In genomic region chr16:28531777-28532744, GRCh38 we compare ENCODE assay signal across 10 cellular contexts. TPM values are rescaled to one million over a fixed set of nuclear protein-coding genes. Genes with fewer than 3 reads are reported as not detected.
DNase-seq lines count a peak whose midpoint lies in the region; ATAC-seq, FAIRE-seq and TF ChIP-seq lines count a peak whose summit lies in the region.
"Had no signal": no experiment of that assay in that cellular context is flagged by ENCODE, and none has a peak within 500 bp of the region (broad histone marks: within the 10 kb centered on the region; RNA-seq: fewer than 3 reads in every experiment).

No MANE protein-coding gene starts in this region.

- intact Hi-C loops in GM12878 (cut with micrococcal nuclease; ENCODE audit: unreplicated experiment): no loop called here
- intact Hi-C loops in left colon (cut with DNase I, micrococcal nuclease): no loop called here

- no peak overlapping the region for H3K9ac ChIP-seq in GM12878 (ENCODE audit: control insufficient read depth, insufficient read depth, low read length)

- SMC1A ChIA-PET in GM12878 (lab: Charles Lee; ENCODE audit: uncharacterized antibody, unreplicated experiment): no interaction called here

- RAD21 ChIA-PET in GM12878 (lab: Charles Lee; ENCODE audit: unreplicated experiment): no interaction called here

- no peak for TF ChIP-seq CTCF in GM12878 (IDR thresholded peaks at IDR 0.05 in 2 of 3, conservative IDR thresholded peaks at IDR 0.05 in 1 of 3; ENCODE audit: control insufficient read depth in 2 of 3, extremely low read depth in 1 of 3, insufficient read depth in 1 of 3, low read depth in 3 of 3, low read length in 3 of 3)
- no peak for TF ChIP-seq CTCF in suprapubic skin (IDR thresholded peaks at IDR 0.05)

- no peaks in the 10 kb centered on the region for H3K27me3 ChIP-seq in H7 (ENCODE audit: control insufficient read depth, insufficient read depth, low read length)
- H3K27me3 ChIP-seq in GM12878 (replicated peaks in 1 of 2; ENCODE audit: control insufficient read depth in 2 of 2, insufficient read depth in 2 of 2, low read length in 1 of 2): no peaks in the 10 kb centered on the region; a peak in 1 of 4 replicates
- H3K27me3 ChIP-seq in suprapubic skin: no peaks in the 10 kb centered on the region

- H3K36me3 ChIP-seq in H7 (replicated peaks; ENCODE audit: control insufficient read depth, insufficient read depth, low read length): no peaks in the 10 kb centered on the region
- H3K36me3 ChIP-seq in GM12878 (ENCODE audit: control insufficient read depth in 2 of 2, insufficient read depth in 2 of 2, low read length in 1 of 2): no peaks in the 10 kb centered on the region
- H3K36me3 ChIP-seq in suprapubic skin: peaks cover 3% of the 10 kb centered on the region

- TF ChIP-seq EP300 in GM12878 (IDR thresholded peaks at IDR 0.05; ENCODE audit: borderline replicate concordance in 1 of 2, control insufficient read depth in 1 of 2, low read depth in 2 of 2, low read length in 2 of 2) (no peak), suprapubic skin (IDR thresholded peaks at IDR 0.05) (no peak)

- whole genome bisulfite sequencing in GM12878 (ENCODE audit: insufficient coverage, insufficient replicate concordance, low lambda C conversion rate, missing lambda C conversion rate): 57% methylated on average over 9 of the region's 9 CpGs
- WGBS in suprapubic skin: 61% methylated on average over 9 of the region's 9 CpGs

- no peaks in the 10 kb centered on the region for H4K20me1 ChIP-seq in GM12878 (ENCODE audit: control insufficient read depth, insufficient read depth)

- TF ChIP-seq POLR2A in GM12878 (IDR thresholded peaks at IDR 0.05; ENCODE audit: low read depth, low read length) (no peak), suprapubic skin (IDR thresholded peaks at IDR 0.05) (no peak)

- TF ChIP-seq RAD21 in GM12878 (IDR thresholded peaks at IDR 0.05; ENCODE audit: insufficient read depth, low read depth, low read length): no peak

- no peaks in the 10 kb centered on the region for H3K79me2 ChIP-seq in GM12878 (ENCODE audit: control insufficient read depth, insufficient read depth, low read length)

- no peak for FAIRE-seq in GM12878 (lab: Jason Lieb, UNC)
- no peak for FAIRE-seq in urothelium cell line (lab: Jason Lieb, UNC)

- in situ Hi-C loops in GM12878 (cut with MboI): no loop called here

- DNase-seq in H7: peak; percentile 77
- DNase-seq in GM12878 (ENCODE audit: low read depth, low spot score): no peak
- DNase-seq in left colon: peak; percentile 80 to 92
- DNase-seq in suprapubic skin (ENCODE audit: low spot score in 2 of 2): peak; percentile 85 to 89
- no peak for DNase-seq in urothelium cell line (ENCODE audit: low spot score)
- DNase-seq in DMS79 (lab: John Stamatoyannopoulos, UW): no peak
- DNase-seq in hippocampal formation (lab: John Stamatoyannopoulos, UW): no peak
- DNase-seq: NCI-H1105 treated with DMSO at 0.1 percent for 48 hours, T-helper 9 cell had no signal

- BruUV-seq in GM12878 (replicated peaks; lab: Mats Ljungman, UMichigan): no TSS peak

- H3K4me3 ChIP-seq in H7 (ENCODE audit: insufficient read depth, low read depth, low read length): no peak overlapping the region
- no peak overlapping the region for H3K4me3 ChIP-seq in GM12878
- no peak overlapping the region for H3K4me3 ChIP-seq in suprapubic skin

- CTCF ChIA-PET in GM12878 (lab: Yijun Ruan, JAX): no interaction called here

- no peak overlapping the region for H3K27ac ChIP-seq in GM12878 (ENCODE audit: control insufficient read depth, insufficient read depth)
- H3K27ac ChIP-seq in suprapubic skin: peak overlapping the region; percentile 76

- H3K9me3 ChIP-seq in GM12878 (replicated peaks; ENCODE audit: control insufficient read depth, insufficient read depth, low read length) (no peaks in the 10 kb centered on the region), suprapubic skin (no peaks in the 10 kb centered on the region)

- POLR2A ChIA-PET in GM12878 (lab: Charles Lee): interaction anchor here (0.6 kb wide), 1 partner anchor 14 kb away, joined by 5 read pairs; no protein-coding TSS in a partner anchor

- H3K4me2 ChIP-seq in GM12878 (ENCODE audit: control insufficient read depth, insufficient read depth): 0 out of 2 replicates have a peak overlapping the region, but pooled peaks have one; percentile 25

- peak; percentile 59 for ATAC-seq in GM12878
- ATAC-seq in left colon: peak; percentile 93
- no peak for ATAC-seq in HG02798 (IDR thresholded peaks at IDR 0.05; ENCODE audit: poor library complexity, unreplicated experiment)

- no peak overlapping the region for H2AFZ ChIP-seq in GM12878 (ENCODE audit: control insufficient read depth, low read depth, low read length)

- H3K4me1 ChIP-seq in GM12878 (ENCODE audit: control insufficient read depth, insufficient read depth, low read length) (peaks cover 8% of the 10 kb centered on the region), suprapubic skin (peaks cover 35% of the 10 kb centered on the region)

RNA-seq across cellular contexts. Expression of gene NUPR1, which starts 6.7 kb away (rescaled TPM):
- not detected in 2 replicates for total RNA-seq in H7 (2014; rRNA removed; shearing (Covaris generic))
- not detected in 2 replicates for total RNA-seq in GM12878 (2013; cell fraction: nucleolus; rRNA removed)
- total RNA-seq in GM12878 (2014; rRNA removed) (0.06 TPM in 1 of 2 replicates, not detected in the other), GM12878 (2014; rRNA removed; fragmentation: Illumina TruSeq; extraction: Trizol) (0.04 TPM in 1 of 2 replicates, not detected in the other), GM12878 (2021) (0.28 and 0.88 TPM in 2 replicates), left colon (100 to 1,000 TPM in 1 of 2 donors, 10 to 100 TPM in 1; 52.2 to 106 TPM), suprapubic skin (10 to 100 TPM; 33.0 to 64.3 (median 42.2) TPM)
- not detected for polyA plus RNA-seq in GM12878 (2011; ENCODE audit: low read depth)
- polyA plus RNA-seq in GM12878 (2011; rRNA removed) (0.26 TPM in 1 of 2 replicates, not detected in the other), GM12878 (2014; fragmentation: Illumina TruSeq; extraction: Trizol) (0.09 TPM in 1 of 2 replicates, not detected in the other), GM12878 (2014; fragmentation: Nextera tagmentation; extraction: Ambion mirVana) (not detected), GM12878 (2014; rRNA removed) (0.03 and 0.08 TPM in 2 replicates), GM12878 (2016; fragmentation: Nextera tagmentation; extraction: Ambion mirVana) (under 1 TPM; 0.43 to 0.78 TPM)
- polyA plus RNA-seq in GM12878 (2011; cell fraction: cytosol; rRNA removed): 0.12 and 0.22 TPM in 2 replicates
- 0.01 and 0.10 TPM in 2 replicates for polyA plus RNA-seq in GM12878 (2011; cell fraction: nucleus; rRNA removed)
- polyA plus RNA-seq in GM12878 (2012): not detected in 2 replicates
- polyA minus RNA-seq in GM12878 (2011; rRNA and poly(A)+ RNA removed): not detected in 2 replicates
- polyA minus RNA-seq in GM12878 (2011; cell fraction: cytosol; rRNA and poly(A)+ RNA removed): 1.0 TPM in 1 of 2 replicates, not detected in the other
- polyA minus RNA-seq in GM12878 (2011; cell fraction: nucleus; rRNA and poly(A)+ RNA removed): 0.10 TPM in 1 of 2 replicates, not detected in the other

RNA-seq across cellular contexts. Expression of gene SGF29, which starts 21.7 kb away (rescaled TPM):
- total RNA-seq in H7 (2014; rRNA removed; shearing (Covaris generic)): 21.8 and 22.7 TPM in 2 replicates
- total RNA-seq in GM12878 (2013; cell fraction: nucleolus; rRNA removed): 11.7 and 16.2 TPM in 2 replicates
- total RNA-seq in GM12878 (2014; rRNA removed) (15.7 and 18.1 TPM in 2 replicates), GM12878 (2014; rRNA removed; fragmentation: Illumina TruSeq; extraction: Trizol) (14.0 and 15.4 TPM in 2 replicates), GM12878 (2021) (18.4 and 20.1 TPM in 2 replicates), left colon (10 to 100 TPM; 21.7 to 26.4 TPM), suprapubic skin (10 to 100 TPM; 20.2 to 36.1 (median 24.8) TPM)
- polyA plus RNA-seq in GM12878 (2011; ENCODE audit: low read depth): 8.2 TPM
- polyA plus RNA-seq in GM12878 (2011; rRNA removed) (0.82 and 2.2 TPM in 2 replicates), GM12878 (2014; fragmentation: Illumina TruSeq; extraction: Trizol) (4.7 and 9.3 TPM in 2 replicates), GM12878 (2014; fragmentation: Nextera tagmentation; extraction: Ambion mirVana) (1 to 10 TPM; 4.3 to 7.1 TPM), GM12878 (2014; rRNA removed) (10.7 and 12.3 TPM in 2 replicates), GM12878 (2016; fragmentation: Nextera tagmentation; extraction: Ambion mirVana) (10 to 100 TPM; 15.4 to 17.2 TPM)
- polyA plus RNA-seq in GM12878 (2011; cell fraction: cytosol; rRNA removed): 5.1 and 5.4 TPM in 2 replicates
- 8.8 and 11.9 TPM in 2 replicates for polyA plus RNA-seq in GM12878 (2011; cell fraction: nucleus; rRNA removed)
- 15.6 and 15.7 TPM in 2 replicates for polyA plus RNA-seq in GM12878 (2012)
- 2.3 and 5.2 TPM in 2 replicates for polyA minus RNA-seq in GM12878 (2011; rRNA and poly(A)+ RNA removed)
- 2.4 and 7.6 TPM in 2 replicates for polyA minus RNA-seq in GM12878 (2011; cell fraction: cytosol; rRNA and poly(A)+ RNA removed)
- 4.0 and 7.3 TPM in 2 replicates for polyA minus RNA-seq in GM12878 (2011; cell fraction: nucleus; rRNA and poly(A)+ RNA removed)

RNA-seq across cellular contexts. Expression of gene IL27, which starts 25.4 kb away (rescaled TPM):
- total RNA-seq in H7 (2014; rRNA removed; shearing (Covaris generic)): not detected in 2 replicates
- total RNA-seq in GM12878 (2013; cell fraction: nucleolus; rRNA removed): not detected in 2 replicates
- total RNA-seq in GM12878 (2014; rRNA removed) (0.38 and 1.2 TPM in 2 replicates), GM12878 (2014; rRNA removed; fragmentation: Illumina TruSeq; extraction: Trizol) (0.27 and 0.28 TPM in 2 replicates), GM12878 (2021) (0.32 and 0.49 TPM in 2 replicates), left colon (not detected), suprapubic skin (under 1 TPM in 1 of 4 donors, not detected in 3; 0.52 TPM)
- not detected for polyA plus RNA-seq in GM12878 (2011; ENCODE audit: low read depth)
- polyA plus RNA-seq in GM12878 (2011; rRNA removed) (0.07 TPM in 1 of 2 replicates, not detected in the other), GM12878 (2014; fragmentation: Illumina TruSeq; extraction: Trizol) (0.34 TPM in 1 of 2 replicates, not detected in the other), GM12878 (2014; fragmentation: Nextera tagmentation; extraction: Ambion mirVana) (under 1 TPM in 1 of 2 experiments, not detected in 1; 0.24 TPM), GM12878 (2014; rRNA removed) (0.23 and 1.1 TPM in 2 replicates), GM12878 (2016; fragmentation: Nextera tagmentation; extraction: Ambion mirVana) (1 to 10 TPM in 1 of 2 experiments, under 1 TPM in 1; 0.95 to 2.4 TPM)
- 0.09 and 0.15 TPM in 2 replicates for polyA plus RNA-seq in GM12878 (2011; cell fraction: cytosol; rRNA removed)
- 0.26 TPM in 1 of 2 replicates, not detected in the other for polyA plus RNA-seq in GM12878 (2011; cell fraction: nucleus; rRNA removed)
- polyA plus RNA-seq in GM12878 (2012): not detected in 2 replicates
- polyA minus RNA-seq in GM12878 (2011; rRNA and poly(A)+ RNA removed): not detected in 2 replicates
- polyA minus RNA-seq in GM12878 (2011; cell fraction: cytosol; rRNA and poly(A)+ RNA removed): not detected in 2 replicates
- not detected in 2 replicates for polyA minus RNA-seq in GM12878 (2011; cell fraction: nucleus; rRNA and poly(A)+ RNA removed)

RNA-seq across cellular contexts. Expression of gene APOBR, which starts 37.6 kb away (rescaled TPM):
- total RNA-seq in H7 (2014; rRNA removed; shearing (Covaris generic)): not detected in 2 replicates
- total RNA-seq in GM12878 (2013; cell fraction: nucleolus; rRNA removed): 0.15 TPM in 2 replicates
- total RNA-seq in GM12878 (2014; rRNA removed) (0.65 and 0.73 TPM in 2 replicates), GM12878 (2014; rRNA removed; fragmentation: Illumina TruSeq; extraction: Trizol) (0.32 and 0.54 TPM in 2 replicates), GM12878 (2021) (2.4 and 2.5 TPM in 2 replicates), left colon (10 to 100 TPM; 49.8 to 96.0 TPM), suprapubic skin (1 to 10 TPM in 3 of 4 donors, under 1 TPM in 1; 0.57 to 4.3 (median 1.9) TPM)
- polyA plus RNA-seq in GM12878 (2011; ENCODE audit: low read depth): 0.68 TPM
- polyA plus RNA-seq in GM12878 (2011; rRNA removed) (0.06 and 0.15 TPM in 2 replicates), GM12878 (2014; fragmentation: Illumina TruSeq; extraction: Trizol) (0.19 and 2.0 TPM in 2 replicates), GM12878 (2014; fragmentation: Nextera tagmentation; extraction: Ambion mirVana) (under 1 TPM in 1 of 2 experiments, not detected in 1; 0.09 TPM), GM12878 (2014; rRNA removed) (2.2 and 3.1 TPM in 2 replicates), GM12878 (2016; fragmentation: Nextera tagmentation; extraction: Ambion mirVana) (under 1 TPM; 0.04 to 0.25 TPM)
- 0.12 and 0.15 TPM in 2 replicates for polyA plus RNA-seq in GM12878 (2011; cell fraction: cytosol; rRNA removed)
- polyA plus RNA-seq in GM12878 (2011; cell fraction: nucleus; rRNA removed): 0.12 and 0.34 TPM in 2 replicates
- polyA plus RNA-seq in GM12878 (2012): 1.2 and 1.7 TPM in 2 replicates
- 0.05 TPM in 1 of 2 replicates, not detected in the other for polyA minus RNA-seq in GM12878 (2011; rRNA and poly(A)+ RNA removed)
- polyA minus RNA-seq in GM12878 (2011; cell fraction: cytosol; rRNA and poly(A)+ RNA removed): not detected in 2 replicates
- polyA minus RNA-seq in GM12878 (2011; cell fraction: nucleus; rRNA and poly(A)+ RNA removed): 0.10 TPM in 1 of 2 replicates, not detected in the other

RNA-seq across cellular contexts. Expression of gene CLN3, which starts 40.2 kb away (rescaled TPM):
- total RNA-seq in H7 (2014; rRNA removed; shearing (Covaris generic)): 11.8 and 23.0 TPM in 2 replicates
- total RNA-seq in GM12878 (2013; cell fraction: nucleolus; rRNA removed): 36.2 and 41.0 TPM in 2 replicates
- total RNA-seq in GM12878 (2014; rRNA removed): 18.1 and 19.9 TPM in 2 replicates
- total RNA-seq in GM12878 (2014; rRNA removed; fragmentation: Illumina TruSeq; extraction: Trizol): 5.9 and 7.1 TPM in 2 replicates
- 20.4 and 21.5 TPM in 2 replicates for total RNA-seq in GM12878 (2021)
- polyA plus RNA-seq in GM12878 (2011; ENCODE audit: low read depth): 5.5 TPM
- polyA plus RNA-seq in GM12878 (2011; rRNA removed): 5.2 and 11.1 TPM in 2 replicates
- 14.5 and 19.7 TPM in 2 replicates for polyA plus RNA-seq in GM12878 (2011; cell fraction: cytosol; rRNA removed)
- 46.6 and 53.1 TPM in 2 replicates for polyA plus RNA-seq in GM12878 (2011; cell fraction: nucleus; rRNA removed)
- 12.8 and 16.0 TPM in 2 replicates for polyA plus RNA-seq in GM12878 (2012)
- 8.1 and 15.1 TPM in 2 replicates for polyA plus RNA-seq in GM12878 (2014; fragmentation: Illumina TruSeq; extraction: Trizol)
- 1 to 10 TPM; 2.3 to 2.7 TPM for polyA plus RNA-seq in GM12878 (2014; fragmentation: Nextera tagmentation; extraction: Ambion mirVana)
- polyA plus RNA-seq in GM12878 (2014; rRNA removed): 22.0 and 29.8 TPM in 2 replicates
- 10 to 100 TPM; 25.0 TPM for polyA plus RNA-seq in GM12878 (2016; fragmentation: Nextera tagmentation; extraction: Ambion mirVana)
- polyA minus RNA-seq in GM12878 (2011; rRNA and poly(A)+ RNA removed): 11.8 and 19.9 TPM in 2 replicates
- 6.0 and 8.6 TPM in 2 replicates for polyA minus RNA-seq in GM12878 (2011; cell fraction: cytosol; rRNA and poly(A)+ RNA removed)
- 15.2 and 22.9 TPM in 2 replicates for polyA minus RNA-seq in GM12878 (2011; cell fraction: nucleus; rRNA and poly(A)+ RNA removed)
- 100 to 1,000 TPM in 1 of 2 donors, 10 to 100 TPM in 1; 84.0 to 142 TPM for total RNA-seq in left colon
- 10 to 100 TPM; 26.0 to 62.9 (median 35.1) TPM for total RNA-seq in suprapubic skin

Comparison
In these comparisons a context has a peak if more than half of its experiments do, and no peak if none do; other contexts are left out.
1. DNase-seq: peak in H7 (single experiment), left colon (2 of 2) and suprapubic skin (2 of 2); none in GM12878 (single experiment), urothelium cell line (single experiment), DMS79 (single experiment) and hippocampal formation (0 of 2).
2. RNA of gene NUPR1, which starts 6.7 kb away (total RNA-seq): 52.2 to 106 TPM in left colon and 33.0 to 64.3 TPM in suprapubic skin; 0.04 to 0.88 TPM in GM12878 and not detected in H7; every median in the first group is over 10 times any median in the second.